ENCODE assay signal across 26 cellular contexts in the genomic region with DNA sequence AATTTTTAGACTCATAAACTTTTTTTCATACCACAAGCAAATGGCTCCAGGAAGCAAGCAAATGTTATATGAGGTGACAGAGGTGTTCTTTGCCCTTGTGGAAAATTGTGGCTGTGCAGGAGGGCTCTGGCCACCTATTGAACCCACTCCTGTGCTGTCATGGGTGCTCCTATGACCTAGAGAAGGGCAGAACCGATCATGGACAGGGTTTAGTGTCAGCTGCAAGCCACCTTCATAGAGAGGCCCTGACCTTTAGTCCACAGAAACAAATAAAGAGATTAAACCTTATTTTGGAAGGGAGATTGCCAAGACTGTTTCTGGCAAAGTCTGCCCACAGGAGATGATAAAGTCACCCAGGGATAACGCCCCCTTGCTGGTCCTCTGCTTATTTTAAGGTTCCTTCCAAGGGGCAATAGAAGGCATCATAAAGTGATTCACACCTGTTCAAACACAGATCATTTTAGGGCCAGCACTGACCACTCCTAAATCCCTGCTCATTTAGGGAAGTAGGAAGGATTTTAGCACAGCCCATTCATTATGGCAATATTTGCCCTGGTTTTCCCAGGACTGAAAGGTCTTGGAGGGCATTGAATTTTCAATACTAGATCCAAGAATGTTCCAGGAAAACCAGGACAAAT. TPM values are rescaled to one million over a fixed set of nuclear protein-coding genes. Genes with fewer than 3 reads are reported as not detected.
DNase-seq lines count a peak whose midpoint lies in the region; ATAC-seq, FAIRE-seq and TF ChIP-seq lines count a peak whose summit lies in the region.
"Had no signal": no experiment of that assay in that cellular context is flagged by ENCODE, and none has a peak within 500 bp of the region (broad histone marks: within the 10 kb centered on the region; RNA-seq: fewer than 3 reads in every experiment).

No MANE protein-coding gene starts in this region.

- H3K79me2 ChIP-seq in H9 (ENCODE audit: insufficient read depth, low read length) = no peaks in the 10 kb centered on the region

- H2BK15ac ChIP-seq in IMR-90 (ENCODE audit: low read depth, low read length) = no peak overlapping the region
- no peak overlapping the region for H2BK15ac ChIP-seq in H9 (ENCODE audit: low read depth, low read length)

- DNase-seq in IMR-90 (no peak), left colon (peak; percentile 26 to 51), HT-29 (ENCODE audit: low spot score) (no peak), GM19239 (ENCODE audit: insufficient read length, low spot score) (no peak), H9 (no peak)
- no peak for DNase-seq in activated effector memory CD4-positive, alpha-beta T cell treated with Interleukin-2 at 50 U/mL for 16 hours
- DNase-seq: activated CD4-positive, alpha-beta T cell treated with anti-CD3 and anti-CD28 coated beads, Interleukin-2, amount 50 U/mL, for 4 hours; activated naive CD4-positive, alpha-beta T cell treated with anti-CD3 and anti-CD28 coated beads for 36 hours; activated T-cell treated with anti-CD3 and anti-CD28 coated beads, Interleukin-2, amount 50 U/mL, for 24 hours; CD8-positive, alpha-beta T cell; cerebellar nuclear complex; DMS79 treated with DMSO at 0.1 percent for 48 hours; effector memory CD4-positive, alpha-beta T cell; esophagus squamous epithelium; Karpas-422; NCI-H1105 treated with DMSO at 0.1 percent for 48 hours; NCI-H526 treated with DMSO at 0.1 percent for 48 hours; SHP77 treated with DMSO at 0.1 percent for 48 hours had no signal

- no peak overlapping the region for H3K4me2 ChIP-seq in IMR-90 (ENCODE audit: low read depth, low read length)
- H3K4me2 ChIP-seq in H9 (ENCODE audit: insufficient read depth, insufficient read length, low read length) = no peak overlapping the region

- no peaks in the 10 kb centered on the region for H3K36me3 ChIP-seq in IMR-90 (ENCODE audit: control insufficient read depth, insufficient read depth, low read length)
- H3K36me3 ChIP-seq: esophagus squamous epithelium had no signal

- H2AK9ac ChIP-seq in IMR-90 (replicated peaks; ENCODE audit: low read depth, low read length, poor library complexity) = no peak overlapping the region

- H3K9me3 ChIP-seq in IMR-90 (ENCODE audit: control insufficient read depth, insufficient read depth, low read length) (no peaks in the 10 kb centered on the region), H9 (ENCODE audit: control insufficient read depth, low read depth, low read length) (no peaks in the 10 kb centered on the region)
- H3K9me3 ChIP-seq: esophagus squamous epithelium had no signal

- no peak for TF ChIP-seq POLR2A in IMR-90 (IDR thresholded peaks at IDR 0.05; ENCODE audit: low read depth, low read length)

- H3K14ac ChIP-seq in IMR-90 (replicated peaks; ENCODE audit: low read depth, low read length) (no peak overlapping the region), H9 (ENCODE audit: insufficient read depth, low read length) (no peak overlapping the region)

- H3K27me3 ChIP-seq in IMR-90 (ENCODE audit: control insufficient read depth, insufficient read depth, low read length) (no peaks in the 10 kb centered on the region), H9 (ENCODE audit: insufficient read depth, low read length) (no peaks in the 10 kb centered on the region)
- H3K27me3 ChIP-seq: esophagus squamous epithelium had no signal

- H2BK20ac ChIP-seq in IMR-90 (ENCODE audit: low read depth, low read length) (no peak overlapping the region), H9 (ENCODE audit: low read depth, low read length, poor library complexity, severe bottlenecking) (no peak overlapping the region)

- no peak for FAIRE-seq in GM19239 (lab: Jason Lieb, UNC)
- FAIRE-seq: astrocyte had no signal

- H3K27ac Mint-ChIP-seq in H9 = no peak overlapping the region
- H3K27ac Mint-ChIP-seq: activated naive CD4-positive, alpha-beta T cell treated with anti-CD3 and anti-CD28 coated beads for 36 hours; activated T-cell treated with anti-CD3 and anti-CD28 coated beads, Interleukin-2, amount 50 U/mL, for 24 hours; CD8-positive, alpha-beta T cell; mesothelial cell of epicardium; progenitor cell of endocrine pancreas; stimulated activated naive CD8-positive, alpha-beta T cell treated with anti-CD3 and anti-CD28 coated beads, Interleukin-15, Interleukin-2, amounts not matched to agents 100 ng/mL and 50 ng/mL, for 24 hours; type B pancreatic cell had no signal

- no peaks in the 10 kb centered on the region; a peak in 1 of 4 replicates for H3K79me1 ChIP-seq in IMR-90 (ENCODE audit: low read depth in 1 of 2, low read length in 2 of 2)
- no peaks in the 10 kb centered on the region for H3K79me1 ChIP-seq in H9 (ENCODE audit: insufficient read depth, low read depth, low read length, poor library complexity, severe bottlenecking)

- H2BK5ac ChIP-seq in IMR-90 (ENCODE audit: low read depth, low read length, poor library complexity, severe bottlenecking) (no peak overlapping the region), H9 (ENCODE audit: insufficient read length, low read length) (no peak overlapping the region)

- H3K4ac ChIP-seq in IMR-90 (ENCODE audit: low read depth, low read length) (no peak overlapping the region), H9 (ENCODE audit: low read depth, low read length) (no peak overlapping the region)

- H4K20me1 ChIP-seq in IMR-90 (ENCODE audit: insufficient read depth, low read length) = no peaks in the 10 kb centered on the region
- no peaks in the 10 kb centered on the region for H4K20me1 ChIP-seq in H9 (ENCODE audit: control insufficient read depth, insufficient read depth, insufficient read length)

- POLR2A ChIA-PET in IMR-90 (lab: Charles Lee; ENCODE audit: unreplicated experiment) = no interaction called here

- H3K9ac ChIP-seq in IMR-90 (ENCODE audit: low read depth, low read length) = no peak overlapping the region
- no peak overlapping the region for H3K9ac ChIP-seq in H9 (ENCODE audit: extremely low read depth, insufficient read length, low read length)

- peaks cover 15 to 19% of the 10 kb centered on the region in 2 experiments for H3K4me1 Mint-ChIP-seq in H9

- H3K4me3 Mint-ChIP-seq in H9 = no peak overlapping the region
- H3K4me3 Mint-ChIP-seq: activated naive CD4-positive, alpha-beta T cell treated with anti-CD3 and anti-CD28 coated beads for 36 hours; activated T-cell treated with anti-CD3 and anti-CD28 coated beads, Interleukin-2, amount 50 U/mL, for 24 hours; CD8-positive, alpha-beta T cell; mesothelial cell of epicardium; stimulated activated naive CD8-positive, alpha-beta T cell treated with anti-CD3 and anti-CD28 coated beads, Interleukin-15, Interleukin-2, amounts not matched to agents 100 ng/mL and 50 ng/mL, for 24 hours; type B pancreatic cell had no signal

- H2AFZ ChIP-seq in IMR-90 (replicated peaks; ENCODE audit: low read length, poor library complexity) (no peak overlapping the region), H9 (ENCODE audit: low read length) (no peak overlapping the region)

- dilution Hi-C loops in IMR-90 (cut with HindIII; ENCODE audit: low sequenced_read_pairs, unreplicated experiment) = no loop called here

- TF ChIP-seq CTCF in IMR-90 (conservative IDR thresholded peaks at IDR 0.05; ENCODE audit: low read depth, low read length) (no peak), H9 (conservative IDR thresholded peaks at IDR 0.05) (no peak)

- no TSS peak for BruUV-seq in IMR-90 (replicated peaks; lab: Mats Ljungman, UMichigan)

- peaks cover 4% of the 10 kb centered on the region for H3K9me1 ChIP-seq in IMR-90 (ENCODE audit: insufficient read depth, low read length)

- H4K5ac ChIP-seq in IMR-90 (ENCODE audit: low read depth, low read length) = no peak overlapping the region
- H4K5ac ChIP-seq in H9 (ENCODE audit: insufficient read length, low read depth, low read length) = no peak overlapping the region

- intact Hi-C loops in IMR-90 (cut with micrococcal nuclease) (no loop called here), left colon (cut with DNase I, micrococcal nuclease) (no loop called here)

- H2BK120ac ChIP-seq in IMR-90 (ENCODE audit: low read depth, low read length) (0 out of 2 replicates have a peak overlapping the region, but pooled peaks have one; percentile 38), H9 (ENCODE audit: low read depth, low read length, poor library complexity, severe bottlenecking) (no peak overlapping the region)

- CTCF ChIA-PET in IMR-90 (lab: Yijun Ruan, JAX) = interaction anchor here (0.6 kb wide), 1 partner anchor 119 kb away, joined by 3 read pairs; no protein-coding TSS in a partner anchor

- no peaks in the 10 kb centered on the region for H3K9me3 Mint-ChIP-seq in H9
- H3K9me3 Mint-ChIP-seq: activated naive CD4-positive, alpha-beta T cell treated with anti-CD3 and anti-CD28 coated beads for 36 hours; activated T-cell treated with anti-CD3 and anti-CD28 coated beads, Interleukin-2, amount 50 U/mL, for 24 hours; CD8-positive, alpha-beta T cell; mesothelial cell of epicardium; stimulated activated naive CD8-positive, alpha-beta T cell treated with anti-CD3 and anti-CD28 coated beads, Interleukin-15, Interleukin-2, amounts not matched to agents 100 ng/mL and 50 ng/mL, for 24 hours; type B pancreatic cell had no signal

- H3K27me3 Mint-ChIP-seq in H9 (ENCODE audit: low read depth) = no peaks in the 10 kb centered on the region
- H3K27me3 Mint-ChIP-seq: activated T-cell treated with anti-CD3 and anti-CD28 coated beads, Interleukin-2, amount 50 U/mL, for 24 hours; progenitor cell of endocrine pancreas; stimulated activated naive CD8-positive, alpha-beta T cell treated with anti-CD3 and anti-CD28 coated beads, Interleukin-15, Interleukin-2, amounts not matched to agents 100 ng/mL and 50 ng/mL, for 24 hours; type B pancreatic cell had no signal

- no peak overlapping the region for H3T11ph ChIP-seq in H9 (ENCODE audit: low read length)

- no peak overlapping the region for H3K4me3 ChIP-seq in IMR-90 (ENCODE audit: insufficient read depth, low read depth, low read length)
- H3K4me3 ChIP-seq: esophagus squamous epithelium had no signal

- ATAC-seq in GM18867 (IDR thresholded peaks at IDR 0.05; ENCODE audit: unreplicated experiment) (peak; percentile 33), GM21515 (IDR thresholded peaks at IDR 0.05; ENCODE audit: unreplicated experiment) (peak; percentile 18), IMR-90 (ENCODE audit: low read depth) (no peak), left colon (peak; percentile 73)
- ATAC-seq: CD8-positive, alpha-beta T cell had no signal

- H3K56ac ChIP-seq in IMR-90 (ENCODE audit: extremely low read depth, insufficient read depth, low read length) = no peak overlapping the region
- H3K56ac ChIP-seq in H9 (ENCODE audit: insufficient read length, low read depth, low read length) = no peak overlapping the region

- H3K4me1 ChIP-seq in IMR-90 (ENCODE audit: control insufficient read depth, insufficient read depth, low read length) = peaks cover 12% of the 10 kb centered on the region
- peaks cover 5% of the 10 kb centered on the region; the same call in 1 of the 2 replicates for H3K4me1 ChIP-seq in H9 (ENCODE audit: insufficient read depth, low read length)

- H4K91ac ChIP-seq in IMR-90 (ENCODE audit: insufficient read depth, low read depth, low read length) (no peak overlapping the region), H9 (ENCODE audit: insufficient read length, low read depth, low read length) (no peak overlapping the region)

- H3K27ac ChIP-seq in IMR-90 (ENCODE audit: insufficient read depth, low read length) = no peak overlapping the region
- H3K27ac ChIP-seq in H9 (ENCODE audit: insufficient read length, low read depth, low read length) = no peak overlapping the region
- H3K27ac ChIP-seq: esophagus squamous epithelium had no signal

- no peaks in the 10 kb centered on the region for H3K23me2 ChIP-seq in H9 (ENCODE audit: insufficient read length, low read depth, low read length, poor library complexity, severe bottlenecking)

- H3K18ac ChIP-seq in IMR-90 (ENCODE audit: low read depth, low read length) (no peak overlapping the region), H9 (ENCODE audit: insufficient read length, low read depth, low read length) (no peak overlapping the region)

- H4K8ac ChIP-seq in IMR-90 (ENCODE audit: low read depth in 2 of 2, low read length in 2 of 2) = no peak overlapping the region
- no peak overlapping the region for H4K8ac ChIP-seq in H9 (replicated peaks; ENCODE audit: insufficient read length, low read depth, low read length)

- H3K23ac ChIP-seq in IMR-90 (ENCODE audit: low read depth, low read length) (no peak overlapping the region), H9 (ENCODE audit: insufficient read length, low read depth, low read length) (no peak overlapping the region)

- H2BK12ac ChIP-seq in H9 (ENCODE audit: insufficient read length, low read depth, low read length) = no peak overlapping the region

- no peak for TF ChIP-seq RAD21 in IMR-90 (IDR thresholded peaks at IDR 0.05; ENCODE audit: low read length)

- WGBS in IMR-90 (ENCODE audit: extremely low coverage in 2 of 2, insufficient read length in 1 of 2), 2 experiments = no CpG with 5 or more reads among the region's 2 CpGs
- no CpG with 5 or more reads among the region's 2 CpGs for WGBS in H9 (ENCODE audit: extremely low coverage, insufficient read length, low lambda C conversion rate)

- in situ Hi-C loops in IMR-90 (cut with MboI; ENCODE audit: low sequenced_read_pairs) = no loop called here

- no peaks in the 10 kb centered on the region for H3K36me3 Mint-ChIP-seq in H9 (ENCODE audit: insufficient read depth in 1 of 3, low read depth in 3 of 3)
- H3K36me3 Mint-ChIP-seq: CD8-positive, alpha-beta T cell; mesothelial cell of epicardium had no signal

- H2AK5ac ChIP-seq in IMR-90 (ENCODE audit: low read depth, low read length) (no peak overlapping the region), H9 (ENCODE audit: insufficient read length, low read length) (no peak overlapping the region)

RNA-seq across cellular contexts. Expression of a gene that starts 26.1 kb away (rescaled TPM):
- total RNA-seq in IMR-90 (2012; rRNA removed) (0.28 and 0.36 TPM in 2 replicates), left colon (1 to 10 TPM; 1.7 to 2.3 TPM), H9 (2021) (0.33 TPM in 2 replicates)
- 0.47 and 0.48 TPM in 2 replicates for polyA plus RNA-seq in IMR-90 (2012; rRNA removed)
- polyA plus RNA-seq in IMR-90 (2012; cell fraction: cytosol; rRNA removed) = 0.07 and 0.08 TPM in 2 replicates
- 0.27 and 3.1 TPM in 2 replicates for polyA plus RNA-seq in IMR-90 (2012; cell fraction: nucleus; rRNA removed; ENCODE audit: low replicate concordance)
- total RNA-seq in HT-29 (2014; rRNA removed; shearing (Covaris generic)) = 0.39 TPM in 1 of 2 replicates, not detected in the other
- total RNA-seq: OCI-LY7 had no signal

Comparison
In these comparisons a context has a peak if more than half of its experiments do, and no peak if none do; other contexts are left out.
1. DNase-seq: peak in left colon (2 of 2); none in IMR-90 (single experiment), activated effector memory CD4-positive, alpha-beta T cell treated with Interleukin-2 at 50 U/mL for 16 hours (single experiment), HT-29 (single experiment), GM19239 (single experiment) and H9 (single experiment).